In genomic region chr12:123387508-123388217, GRCh38 we compare ENCODE assay signal across 8 cellular contexts. TPM values are rescaled to one million over a fixed set of nuclear protein-coding genes. Genes with fewer than 3 reads are reported as not detected.
DNase-seq lines count a peak whose midpoint lies in the region; ATAC-seq lines count a peak whose summit lies in the region.

No MANE protein-coding gene starts in this region.

- H3K36me3 ChIP-seq in CD4-positive, CD25-positive, alpha-beta regulatory T cell (ENCODE audit: control insufficient read depth, insufficient read depth, low read length) = peaks cover 16% of the 10 kb centered on the region
- H3K36me3 ChIP-seq in NT2/D1 (ENCODE audit: insufficient read depth, insufficient read length, low read length) (peaks cover 27% of the 10 kb centered on the region), neuron (ENCODE audit: insufficient read depth, low read length) (peaks cover 18% of the 10 kb centered on the region)

- peak overlapping the region; percentile 76 for H3K9ac ChIP-seq in NT2/D1 (ENCODE audit: insufficient read length, low read depth)

- no peaks in the 10 kb centered on the region for H3K27me3 Mint-ChIP-seq in CD4-positive, CD25-positive, alpha-beta regulatory T cell

- peaks cover 45% of the 10 kb centered on the region for H3K4me1 ChIP-seq in CD4-positive, CD25-positive, alpha-beta regulatory T cell (ENCODE audit: control insufficient read depth, insufficient read depth, low read length, poor library complexity, severe bottlenecking)
- H3K4me1 ChIP-seq in NT2/D1 (ENCODE audit: insufficient read depth, insufficient read length) = peaks cover 3% of the 10 kb centered on the region
- peaks cover 23% of the 10 kb centered on the region for H3K4me1 ChIP-seq in neuron (ENCODE audit: insufficient read depth, low read length)

- peak overlapping the region; percentile 49 for H2AFZ ChIP-seq in neuron (ENCODE audit: low read depth, low read length)

- H3K27ac ChIP-seq in CD4-positive, CD25-positive, alpha-beta regulatory T cell (ENCODE audit: insufficient read depth, low read length, poor library complexity, severe bottlenecking) = peak overlapping the region; percentile 66

- H3K27ac Mint-ChIP-seq in CD4-positive, CD25-positive, alpha-beta regulatory T cell = peak overlapping the region; percentile 84 to 88 (median 84)

- no peaks in the 10 kb centered on the region for H3K9me3 Mint-ChIP-seq in CD4-positive, CD25-positive, alpha-beta regulatory T cell

- H3K9me3 ChIP-seq in CD4-positive, CD25-positive, alpha-beta regulatory T cell (ENCODE audit: control insufficient read depth in 2 of 2, low read length in 2 of 2) = no peaks in the 10 kb centered on the region
- no peaks in the 10 kb centered on the region for H3K9me3 ChIP-seq in NT2/D1 (ENCODE audit: insufficient read depth, low read length)
- no peaks in the 10 kb centered on the region for H3K9me3 ChIP-seq in neuron (ENCODE audit: low read length)

- ATAC-seq in CD4-positive, CD25-positive, alpha-beta regulatory T cell (ENCODE audit: low read depth in 2 of 2) = no peak
- no peak for ATAC-seq in HG02642 (IDR thresholded peaks at IDR 0.05; ENCODE audit: poor library complexity, unreplicated experiment)

- H3K4me3 Mint-ChIP-seq in CD4-positive, CD25-positive, alpha-beta regulatory T cell = peak overlapping the region; percentile 88 to 97 (median 92)

- peaks cover 6 to 57% (median 30%) of the 10 kb centered on the region in 4 donors for H3K4me1 Mint-ChIP-seq in CD4-positive, CD25-positive, alpha-beta regulatory T cell

- DNase-seq in CD4-positive, CD25-positive, alpha-beta regulatory T cell = peak in 1 of 3 donors; percentile 19
- DNase-seq in NT2/D1 (ENCODE audit: low read depth, low spot score) (no peak), dermis blood vessel endothelial cell (peak; percentile 20), inferior parietal cortex (ENCODE audit: extremely low spot score) (no peak), NCI-H2107 treated with DMSO at 0.1 percent for 48 hours (lab: John Stamatoyannopoulos, UW; ENCODE audit: unreplicated experiment) (no peak), cortex of kidney (lab: John Stamatoyannopoulos, UW) (no peak)

- no peaks in the 10 kb centered on the region for H3K27me3 ChIP-seq in CD4-positive, CD25-positive, alpha-beta regulatory T cell (ENCODE audit: control insufficient read depth, insufficient read depth, low read length)
- peaks cover 8% of the 10 kb centered on the region for H3K27me3 ChIP-seq in NT2/D1 (ENCODE audit: insufficient read depth, insufficient read length)
- no peaks in the 10 kb centered on the region for H3K27me3 ChIP-seq in neuron (ENCODE audit: insufficient read depth, low read length)

- H3K4me3 ChIP-seq in CD4-positive, CD25-positive, alpha-beta regulatory T cell (ENCODE audit: low read depth, low read length) = peak overlapping the region; percentile 80
- H3K4me3 ChIP-seq in NT2/D1 (ENCODE audit: insufficient read length, low read depth) (peak overlapping the region; percentile 49), neuron (ENCODE audit: low read length) (peak overlapping the region; percentile 91)

- peaks cover 8% of the 10 kb centered on the region for H3K36me3 Mint-ChIP-seq in CD4-positive, CD25-positive, alpha-beta regulatory T cell

RNA-seq across cellular contexts. Expression of gene KMT5A, which starts 3.7 kb away (rescaled TPM):
- 34.9 TPM for total RNA-seq in CD4-positive, CD25-positive, alpha-beta regulatory T cell
- polyA plus RNA-seq in CD4-positive, CD25-positive, alpha-beta regulatory T cell = 1 to 10 TPM; 1.2 to 4.6 (median 1.7) TPM
- total RNA-seq in dermis blood vessel endothelial cell = 36.6 and 56.2 TPM in 2 replicates

RNA-seq across cellular contexts. Expression of gene SBNO1, which starts 23.0 kb away (rescaled TPM):
- 36.4 TPM for total RNA-seq in CD4-positive, CD25-positive, alpha-beta regulatory T cell
- polyA plus RNA-seq in CD4-positive, CD25-positive, alpha-beta regulatory T cell = 10 to 100 TPM; 27.8 to 34.5 (median 29.6) TPM
- total RNA-seq in dermis blood vessel endothelial cell = 28.6 and 41.2 TPM in 2 replicates

RNA-seq across cellular contexts. Expression of gene RILPL2, which starts 48.8 kb away (rescaled TPM):
- 14.7 TPM for total RNA-seq in CD4-positive, CD25-positive, alpha-beta regulatory T cell
- 10 to 100 TPM; 10.2 to 15.5 (median 10.9) TPM for polyA plus RNA-seq in CD4-positive, CD25-positive, alpha-beta regulatory T cell
- total RNA-seq in dermis blood vessel endothelial cell = 3.8 and 4.1 TPM in 2 replicates
